In the genomic region with DNA sequence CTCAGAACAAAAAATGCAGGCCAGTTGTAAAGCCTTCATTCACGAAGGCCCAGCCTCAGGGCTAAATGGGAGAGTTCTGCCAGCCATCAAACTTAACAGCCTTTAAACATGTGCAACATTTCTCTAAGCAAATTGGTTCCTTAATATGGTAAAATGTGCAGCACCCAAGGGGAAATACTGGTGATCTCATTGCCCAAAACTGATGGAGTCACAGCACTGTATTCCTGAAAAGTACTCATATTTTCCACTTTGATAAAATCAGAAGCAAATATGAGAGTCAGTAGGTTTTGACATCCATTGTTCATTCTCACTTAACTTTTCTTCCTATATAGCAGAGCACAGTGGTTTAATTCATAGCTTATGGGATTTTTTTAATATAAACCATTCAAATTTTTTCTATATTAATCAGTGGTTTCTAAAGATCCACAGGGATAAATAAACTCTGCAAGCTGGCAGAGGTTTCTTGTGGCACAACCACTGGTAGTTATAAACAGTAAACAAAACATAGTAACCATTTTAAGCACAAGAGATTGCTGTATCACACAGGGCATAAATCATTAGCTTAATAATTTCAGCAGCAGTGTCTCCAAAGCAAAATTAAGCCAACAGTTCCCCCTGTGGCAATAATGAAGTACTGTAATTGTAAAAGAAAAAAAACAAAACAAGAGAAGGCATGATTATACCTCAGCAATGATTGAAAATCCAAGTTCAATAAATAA, we compare ENCODE assay signal across 1 cellular context.
TF ChIP-seq lines count a peak whose summit lies in the region.

No MANE protein-coding gene starts in this region.

TF ChIP-seq in H1, 55 proteins besides CTCF, POLR2A, EP300 and RAD21 (continued from another document):
- TF ChIP-seq GABPA (IDR thresholded peaks at IDR 0.05; ENCODE audit: borderline replicate concordance, insufficient read depth, low read length) (no peak), BCL11A (IDR thresholded peaks at IDR 0.05; ENCODE audit: low read depth in 2 of 2, low read length in 2 of 2) (no peak), CREB1 (IDR thresholded peaks at IDR 0.05) (no peak), MAFK (IDR thresholded peaks at IDR 0.05; ENCODE audit: low read depth, low read length) (no peak), PHF8 (conservative IDR thresholded peaks at IDR 0.05; ENCODE audit: low read depth, low read length) (no peak), BACH1 (IDR thresholded peaks at IDR 0.05; ENCODE audit: low read length) (no peak), JUN (IDR thresholded peaks at IDR 0.05; ENCODE audit: low read depth, low read length) (no peak), TCF12 (IDR thresholded peaks at IDR 0.05; ENCODE audit: low read depth, low read length) (no peak)
